Comparison of ENCODE assay signal across 1 cellular context in the genomic region with DNA sequence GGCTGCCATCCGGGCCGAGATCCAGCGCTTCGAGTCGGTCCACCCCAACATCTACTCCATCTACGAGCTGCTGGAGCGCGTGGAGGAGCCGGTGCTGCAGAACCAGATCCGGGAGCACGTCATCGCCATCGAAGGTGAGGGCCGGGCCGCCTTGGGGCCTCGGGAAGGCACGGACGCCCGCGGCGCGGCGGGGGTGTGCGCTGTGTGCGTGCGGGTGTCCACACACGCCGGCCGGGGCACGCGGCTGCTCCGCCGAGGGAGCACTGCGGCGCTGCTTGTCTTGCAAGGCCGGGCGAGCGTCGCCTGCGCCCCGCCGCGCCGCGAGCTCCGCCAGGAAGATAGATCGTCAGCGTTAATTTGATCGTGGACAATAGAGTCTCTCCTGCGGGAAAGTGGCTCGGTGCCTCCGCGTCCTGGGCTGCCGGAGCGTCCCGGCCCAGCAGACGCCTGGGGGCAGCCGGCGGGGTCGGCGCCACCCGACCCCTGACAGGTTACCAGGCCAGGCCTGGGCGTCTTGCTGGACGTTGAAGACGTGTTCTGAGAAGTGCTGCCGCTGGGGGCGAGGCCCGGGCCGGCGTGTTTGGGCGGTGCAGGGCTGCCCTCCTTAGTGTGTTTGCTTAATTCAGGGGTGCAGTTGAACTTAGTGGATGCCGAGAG.
TF ChIP-seq lines count a peak whose summit lies in the region.

No MANE protein-coding gene starts in this region.

TF ChIP-seq in HepG2, 621 proteins besides CTCF, POLR2A, EP300 and RAD21 (continued from another document and continues in another):
- TF ChIP-seq, protein P1, sequence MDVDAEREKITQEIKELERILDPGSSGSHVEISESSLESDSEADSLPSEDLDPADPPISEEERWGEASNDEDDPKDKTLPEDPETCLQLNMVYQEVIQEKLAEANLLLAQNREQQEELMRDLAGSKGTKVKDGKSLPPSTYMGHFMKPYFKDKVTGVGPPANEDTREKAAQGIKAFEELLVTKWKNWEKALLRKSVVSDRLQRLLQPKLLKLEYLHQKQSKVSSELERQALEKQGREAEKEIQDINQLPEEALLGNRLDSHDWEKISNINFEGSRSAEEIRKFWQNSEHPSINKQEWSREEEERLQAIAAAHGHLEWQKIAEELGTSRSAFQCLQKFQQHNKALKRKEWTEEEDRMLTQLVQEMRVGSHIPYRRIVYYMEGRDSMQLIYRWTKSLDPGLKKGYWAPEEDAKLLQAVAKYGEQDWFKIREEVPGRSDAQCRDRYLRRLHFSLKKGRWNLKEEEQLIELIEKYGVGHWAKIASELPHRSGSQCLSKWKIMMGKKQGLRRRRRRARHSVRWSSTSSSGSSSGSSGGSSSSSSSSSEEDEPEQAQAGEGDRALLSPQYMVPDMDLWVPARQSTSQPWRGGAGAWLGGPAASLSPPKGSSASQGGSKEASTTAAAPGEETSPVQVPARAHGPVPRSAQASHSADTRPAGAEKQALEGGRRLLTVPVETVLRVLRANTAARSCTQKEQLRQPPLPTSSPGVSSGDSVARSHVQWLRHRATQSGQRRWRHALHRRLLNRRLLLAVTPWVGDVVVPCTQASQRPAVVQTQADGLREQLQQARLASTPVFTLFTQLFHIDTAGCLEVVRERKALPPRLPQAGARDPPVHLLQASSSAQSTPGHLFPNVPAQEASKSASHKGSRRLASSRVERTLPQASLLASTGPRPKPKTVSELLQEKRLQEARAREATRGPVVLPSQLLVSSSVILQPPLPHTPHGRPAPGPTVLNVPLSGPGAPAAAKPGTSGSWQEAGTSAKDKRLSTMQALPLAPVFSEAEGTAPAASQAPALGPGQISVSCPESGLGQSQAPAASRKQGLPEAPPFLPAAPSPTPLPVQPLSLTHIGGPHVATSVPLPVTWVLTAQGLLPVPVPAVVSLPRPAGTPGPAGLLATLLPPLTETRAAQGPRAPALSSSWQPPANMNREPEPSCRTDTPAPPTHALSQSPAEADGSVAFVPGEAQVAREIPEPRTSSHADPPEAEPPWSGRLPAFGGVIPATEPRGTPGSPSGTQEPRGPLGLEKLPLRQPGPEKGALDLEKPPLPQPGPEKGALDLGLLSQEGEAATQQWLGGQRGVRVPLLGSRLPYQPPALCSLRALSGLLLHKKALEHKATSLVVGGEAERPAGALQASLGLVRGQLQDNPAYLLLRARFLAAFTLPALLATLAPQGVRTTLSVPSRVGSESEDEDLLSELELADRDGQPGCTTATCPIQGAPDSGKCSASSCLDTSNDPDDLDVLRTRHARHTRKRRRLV (CRISPR knock-in tag; IDR thresholded peaks at IDR 0.05), result no peak
- TF ChIP-seq GZF1 (CRISPR knock-in tag; IDR thresholded peaks at IDR 0.05) (no peak), MAFG (CRISPR knock-in tag; IDR thresholded peaks at IDR 0.05) (no peak), ZNF205 (CRISPR knock-in tag; IDR thresholded peaks at IDR 0.05) (0 out of 2 replicates have a peak, but pooled peaks have one; percentile 25), FOXK2 (IDR thresholded peaks at IDR 0.05) (no peak), HNRNPK (IDR thresholded peaks at IDR 0.05; ENCODE audit: low read depth, low read length, poor library complexity, severe bottlenecking) (no peak), RBAK (CRISPR knock-in tag; IDR thresholded peaks at IDR 0.05) (no peak), ZSCAN12 (CRISPR knock-in tag; IDR thresholded peaks at IDR 0.05) (0 out of 2 replicates have a peak, but pooled peaks have one; percentile 54), FOSL1 (CRISPR knock-in tag; IDR thresholded peaks at IDR 0.05; ENCODE audit: borderline replicate concordance) (no peak), NFYB (CRISPR knock-in tag; IDR thresholded peaks at IDR 0.05) (no peak), ZNF615 (CRISPR knock-in tag; IDR thresholded peaks at IDR 0.05; ENCODE audit: borderline replicate concordance) (no peak), PHF8 (CRISPR knock-in tag; IDR thresholded peaks at IDR 0.05) (peak; percentile 59; the same call in 1 of the 2 replicates), MZF1 (CRISPR knock-in tag; IDR thresholded peaks at IDR 0.05; ENCODE audit: borderline replicate concordance) (no peak), RXRA (CRISPR knock-in tag; IDR thresholded peaks at IDR 0.05) (peak; percentile 25; the same call in 1 of the 2 replicates), HOXA7 (CRISPR knock-in tag; IDR thresholded peaks at IDR 0.05) (no peak), SAFB2 (CRISPR knock-in tag; IDR thresholded peaks at IDR 0.05; ENCODE audit: borderline replicate concordance, low read depth) (peak; percentile 49; the same call in 1 of the 2 replicates), ZNF430 (CRISPR knock-in tag; IDR thresholded peaks at IDR 0.05) (no peak; the same call in 1 of the 2 replicates), SIN3B (IDR thresholded peaks at IDR 0.05; ENCODE audit: low read length) (no peak), MIER2 (CRISPR knock-in tag; IDR thresholded peaks at IDR 0.05) (no peak), FOXJ3 (CRISPR knock-in tag; IDR thresholded peaks at IDR 0.05; ENCODE audit: borderline replicate concordance) (no peak), ZNF383 (CRISPR knock-in tag; IDR thresholded peaks at IDR 0.05; ENCODE audit: borderline replicate concordance) (no peak), RELA (CRISPR knock-in tag; IDR thresholded peaks at IDR 0.05) (no peak), ZIK1 (CRISPR knock-in tag; IDR thresholded peaks at IDR 0.05; ENCODE audit: borderline replicate concordance, low read depth) (0 out of 2 replicates have a peak, but pooled peaks have one; percentile 61), ZNF605 (CRISPR knock-in tag; IDR thresholded peaks at IDR 0.05) (no peak), FIP1L1 (IDR thresholded peaks at IDR 0.05; ENCODE audit: borderline replicate concordance, insufficient read depth, low read depth, low read length) (no peak), ETV6 (CRISPR knock-in tag; conservative IDR thresholded peaks at IDR 0.05) (peak; percentile 70; the same call in 1 of the 2 replicates), ZFP37 (CRISPR knock-in tag; IDR thresholded peaks at IDR 0.05; ENCODE audit: borderline replicate concordance) (no peak), ZNF703 (CRISPR knock-in tag; IDR thresholded peaks at IDR 0.05; ENCODE audit: borderline replicate concordance) (no peak; the same call in none of the 2 replicates), ZNF224 (CRISPR knock-in tag; IDR thresholded peaks at IDR 0.05) (no peak), GATA4 (IDR thresholded peaks at IDR 0.05; ENCODE audit: borderline replicate concordance, low read depth) (no peak), ESRRA (CRISPR knock-in tag; IDR thresholded peaks at IDR 0.05; ENCODE audit: low read depth) (peak; percentile 15; the same call in 1 of the 2 replicates), ZNF652 (CRISPR knock-in tag; IDR thresholded peaks at IDR 0.05; ENCODE audit: borderline replicate concordance, low read depth) (no peak), ZNF761 (CRISPR knock-in tag; conservative IDR thresholded peaks at IDR 0.05) (no peak), ZNF251 (CRISPR knock-in tag; IDR thresholded peaks at IDR 0.05) (no peak), HDAC1 (CRISPR knock-in tag; IDR thresholded peaks at IDR 0.05) (peak; percentile 69)
- TF ChIP-seq, protein P2, sequence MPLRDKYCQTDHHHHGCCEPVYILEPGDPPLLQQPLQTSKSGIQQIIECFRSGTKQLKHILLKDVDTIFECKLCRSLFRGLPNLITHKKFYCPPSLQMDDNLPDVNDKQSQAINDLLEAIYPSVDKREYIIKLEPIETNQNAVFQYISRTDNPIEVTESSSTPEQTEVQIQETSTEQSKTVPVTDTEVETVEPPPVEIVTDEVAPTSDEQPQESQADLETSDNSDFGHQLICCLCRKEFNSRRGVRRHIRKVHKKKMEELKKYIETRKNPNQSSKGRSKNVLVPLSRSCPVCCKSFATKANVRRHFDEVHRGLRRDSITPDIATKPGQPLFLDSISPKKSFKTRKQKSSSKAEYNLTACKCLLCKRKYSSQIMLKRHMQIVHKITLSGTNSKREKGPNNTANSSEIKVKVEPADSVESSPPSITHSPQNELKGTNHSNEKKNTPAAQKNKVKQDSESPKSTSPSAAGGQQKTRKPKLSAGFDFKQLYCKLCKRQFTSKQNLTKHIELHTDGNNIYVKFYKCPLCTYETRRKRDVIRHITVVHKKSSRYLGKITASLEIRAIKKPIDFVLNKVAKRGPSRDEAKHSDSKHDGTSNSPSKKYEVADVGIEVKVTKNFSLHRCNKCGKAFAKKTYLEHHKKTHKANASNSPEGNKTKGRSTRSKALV (CRISPR knock-in tag; IDR thresholded peaks at IDR 0.05), result peak; percentile 73
- TF ChIP-seq, protein P3, sequence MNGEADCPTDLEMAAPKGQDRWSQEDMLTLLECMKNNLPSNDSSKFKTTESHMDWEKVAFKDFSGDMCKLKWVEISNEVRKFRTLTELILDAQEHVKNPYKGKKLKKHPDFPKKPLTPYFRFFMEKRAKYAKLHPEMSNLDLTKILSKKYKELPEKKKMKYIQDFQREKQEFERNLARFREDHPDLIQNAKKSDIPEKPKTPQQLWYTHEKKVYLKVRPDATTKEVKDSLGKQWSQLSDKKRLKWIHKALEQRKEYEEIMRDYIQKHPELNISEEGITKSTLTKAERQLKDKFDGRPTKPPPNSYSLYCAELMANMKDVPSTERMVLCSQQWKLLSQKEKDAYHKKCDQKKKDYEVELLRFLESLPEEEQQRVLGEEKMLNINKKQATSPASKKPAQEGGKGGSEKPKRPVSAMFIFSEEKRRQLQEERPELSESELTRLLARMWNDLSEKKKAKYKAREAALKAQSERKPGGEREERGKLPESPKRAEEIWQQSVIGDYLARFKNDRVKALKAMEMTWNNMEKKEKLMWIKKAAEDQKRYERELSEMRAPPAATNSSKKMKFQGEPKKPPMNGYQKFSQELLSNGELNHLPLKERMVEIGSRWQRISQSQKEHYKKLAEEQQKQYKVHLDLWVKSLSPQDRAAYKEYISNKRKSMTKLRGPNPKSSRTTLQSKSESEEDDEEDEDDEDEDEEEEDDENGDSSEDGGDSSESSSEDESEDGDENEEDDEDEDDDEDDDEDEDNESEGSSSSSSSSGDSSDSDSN (CRISPR knock-in tag; IDR thresholded peaks at IDR 0.05), result peak; percentile 77
- TF ChIP-seq, protein P4, sequence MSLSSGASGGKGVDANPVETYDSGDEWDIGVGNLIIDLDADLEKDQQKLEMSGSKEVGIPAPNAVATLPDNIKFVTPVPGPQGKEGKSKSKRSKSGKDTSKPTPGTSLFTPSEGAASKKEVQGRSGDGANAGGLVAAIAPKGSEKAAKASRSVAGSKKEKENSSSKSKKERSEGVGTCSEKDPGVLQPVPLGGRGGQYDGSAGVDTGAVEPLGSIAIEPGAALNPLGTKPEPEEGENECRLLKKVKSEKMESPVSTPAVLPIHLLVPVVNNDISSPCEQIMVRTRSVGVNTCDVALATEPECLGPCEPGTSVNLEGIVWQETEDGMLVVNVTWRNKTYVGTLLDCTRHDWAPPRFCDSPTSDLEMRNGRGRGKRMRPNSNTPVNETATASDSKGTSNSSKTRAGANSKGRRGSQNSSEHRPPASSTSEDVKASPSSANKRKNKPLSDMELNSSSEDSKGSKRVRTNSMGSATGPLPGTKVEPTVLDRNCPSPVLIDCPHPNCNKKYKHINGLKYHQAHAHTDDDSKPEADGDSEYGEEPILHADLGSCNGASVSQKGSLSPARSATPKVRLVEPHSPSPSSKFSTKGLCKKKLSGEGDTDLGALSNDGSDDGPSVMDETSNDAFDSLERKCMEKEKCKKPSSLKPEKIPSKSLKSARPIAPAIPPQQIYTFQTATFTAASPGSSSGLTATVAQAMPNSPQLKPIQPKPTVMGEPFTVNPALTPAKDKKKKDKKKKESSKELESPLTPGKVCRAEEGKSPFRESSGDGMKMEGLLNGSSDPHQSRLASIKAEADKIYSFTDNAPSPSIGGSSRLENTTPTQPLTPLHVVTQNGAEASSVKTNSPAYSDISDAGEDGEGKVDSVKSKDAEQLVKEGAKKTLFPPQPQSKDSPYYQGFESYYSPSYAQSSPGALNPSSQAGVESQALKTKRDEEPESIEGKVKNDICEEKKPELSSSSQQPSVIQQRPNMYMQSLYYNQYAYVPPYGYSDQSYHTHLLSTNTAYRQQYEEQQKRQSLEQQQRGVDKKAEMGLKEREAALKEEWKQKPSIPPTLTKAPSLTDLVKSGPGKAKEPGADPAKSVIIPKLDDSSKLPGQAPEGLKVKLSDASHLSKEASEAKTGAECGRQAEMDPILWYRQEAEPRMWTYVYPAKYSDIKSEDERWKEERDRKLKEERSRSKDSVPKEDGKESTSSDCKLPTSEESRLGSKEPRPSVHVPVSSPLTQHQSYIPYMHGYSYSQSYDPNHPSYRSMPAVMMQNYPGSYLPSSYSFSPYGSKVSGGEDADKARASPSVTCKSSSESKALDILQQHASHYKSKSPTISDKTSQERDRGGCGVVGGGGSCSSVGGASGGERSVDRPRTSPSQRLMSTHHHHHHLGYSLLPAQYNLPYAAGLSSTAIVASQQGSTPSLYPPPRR (CRISPR knock-in tag; IDR thresholded peaks at IDR 0.05; ENCODE audit: borderline replicate concordance), result no peak
- TF ChIP-seq, protein P5, sequence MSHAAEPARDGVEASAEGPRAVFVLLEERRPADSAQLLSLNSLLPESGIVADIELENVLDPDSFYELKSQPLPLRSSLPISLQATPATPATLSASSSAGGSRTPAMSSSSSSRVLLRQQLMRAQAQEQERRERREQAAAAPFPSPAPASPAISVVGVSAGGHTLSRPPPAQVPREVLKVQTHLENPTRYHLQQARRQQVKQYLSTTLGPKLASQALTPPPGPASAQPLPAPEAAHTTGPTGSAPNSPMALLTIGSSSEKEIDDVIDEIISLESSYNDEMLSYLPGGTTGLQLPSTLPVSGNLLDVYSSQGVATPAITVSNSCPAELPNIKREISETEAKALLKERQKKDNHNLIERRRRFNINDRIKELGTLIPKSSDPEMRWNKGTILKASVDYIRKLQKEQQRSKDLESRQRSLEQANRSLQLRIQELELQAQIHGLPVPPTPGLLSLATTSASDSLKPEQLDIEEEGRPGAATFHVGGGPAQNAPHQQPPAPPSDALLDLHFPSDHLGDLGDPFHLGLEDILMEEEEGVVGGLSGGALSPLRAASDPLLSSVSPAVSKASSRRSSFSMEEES (CRISPR knock-in tag; IDR thresholded peaks at IDR 0.05), result peak; percentile 9; the same call in 1 of the 2 replicates
- TF ChIP-seq, protein P6, sequence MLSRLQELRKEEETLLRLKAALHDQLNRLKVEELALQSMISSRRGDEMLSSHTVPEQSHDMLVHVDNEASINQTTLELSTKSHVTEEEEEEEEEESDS (CRISPR knock-in tag; IDR thresholded peaks at IDR 0.05; ENCODE audit: borderline replicate concordance), result no peak
- TF ChIP-seq, protein P7, sequence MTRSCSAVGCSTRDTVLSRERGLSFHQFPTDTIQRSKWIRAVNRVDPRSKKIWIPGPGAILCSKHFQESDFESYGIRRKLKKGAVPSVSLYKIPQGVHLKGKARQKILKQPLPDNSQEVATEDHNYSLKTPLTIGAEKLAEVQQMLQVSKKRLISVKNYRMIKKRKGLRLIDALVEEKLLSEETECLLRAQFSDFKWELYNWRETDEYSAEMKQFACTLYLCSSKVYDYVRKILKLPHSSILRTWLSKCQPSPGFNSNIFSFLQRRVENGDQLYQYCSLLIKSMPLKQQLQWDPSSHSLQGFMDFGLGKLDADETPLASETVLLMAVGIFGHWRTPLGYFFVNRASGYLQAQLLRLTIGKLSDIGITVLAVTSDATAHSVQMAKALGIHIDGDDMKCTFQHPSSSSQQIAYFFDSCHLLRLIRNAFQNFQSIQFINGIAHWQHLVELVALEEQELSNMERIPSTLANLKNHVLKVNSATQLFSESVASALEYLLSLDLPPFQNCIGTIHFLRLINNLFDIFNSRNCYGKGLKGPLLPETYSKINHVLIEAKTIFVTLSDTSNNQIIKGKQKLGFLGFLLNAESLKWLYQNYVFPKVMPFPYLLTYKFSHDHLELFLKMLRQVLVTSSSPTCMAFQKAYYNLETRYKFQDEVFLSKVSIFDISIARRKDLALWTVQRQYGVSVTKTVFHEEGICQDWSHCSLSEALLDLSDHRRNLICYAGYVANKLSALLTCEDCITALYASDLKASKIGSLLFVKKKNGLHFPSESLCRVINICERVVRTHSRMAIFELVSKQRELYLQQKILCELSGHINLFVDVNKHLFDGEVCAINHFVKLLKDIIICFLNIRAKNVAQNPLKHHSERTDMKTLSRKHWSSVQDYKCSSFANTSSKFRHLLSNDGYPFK (CRISPR knock-in tag; IDR thresholded peaks at IDR 0.05; ENCODE audit: borderline replicate concordance), result no peak
